ENCODE assay signal across 8 cellular contexts in genomic region chr17:48037036-48037881, GRCh38. TPM values are rescaled to one million over a fixed set of nuclear protein-coding genes. Genes with fewer than 3 reads are reported as not detected.
DNase-seq lines count a peak whose midpoint lies in the region; TF ChIP-seq lines count a peak whose summit lies in the region.

A gene with protein sequence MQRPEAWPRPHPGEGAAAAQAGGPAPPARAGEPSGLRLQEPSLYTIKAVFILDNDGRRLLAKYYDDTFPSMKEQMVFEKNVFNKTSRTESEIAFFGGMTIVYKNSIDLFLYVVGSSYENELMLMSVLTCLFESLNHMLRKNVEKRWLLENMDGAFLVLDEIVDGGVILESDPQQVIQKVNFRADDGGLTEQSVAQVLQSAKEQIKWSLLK (minus strand): TSS chr17:48037797. CDS start chr17:48037777, 20 bp downstream.

- DNase-seq in GM13977 (ENCODE audit: low spot score) = peak; percentile 62
- DNase-seq in activated gamma-delta T cell (lab: John Stamatoyannopoulos, UW) = peak; percentile 40
- DNase-seq in glomerular endothelial cell (ENCODE audit: extremely low read depth, low read depth, low spot score) = no peak
- DNase-seq in osteoblast (ENCODE audit: insufficient read length, low spot score, missing footprints) = peak; percentile 93
- DNase-seq in NK-92 (lab: John Stamatoyannopoulos, UW; ENCODE audit: unreplicated experiment) = no peak
- DNase-seq in NCI-H774 (lab: John Stamatoyannopoulos, UW) = no peak
- no peak for DNase-seq in dedifferentiated amniotic fluid mesenchymal stem cell (ENCODE audit: extremely low spot score)

- H2AFZ ChIP-seq in OCI-LY1 (ENCODE audit: low read length) (no peak within 1 kb of the TSS), osteoblast (ENCODE audit: low read length) (peak within 1 kb of the TSS; percentile 96)

- no peaks in the 10 kb centered on the region for H3F3A ChIP-seq in OCI-LY1 (ENCODE audit: insufficient read depth, low read length)

- in situ Hi-C loops in GM13977 (cut with MboI; ENCODE audit: low pct_unique_long_range_greater_than_20kb, low sequenced_read_pairs, unreplicated experiment) = no loop called here

- H3K4me3 ChIP-seq in OCI-LY1 (ENCODE audit: low read depth, low read length, poor library complexity, severe bottlenecking) (peak within 1 kb of the TSS; percentile 58), osteoblast (ENCODE audit: insufficient read depth, low read length) (peak within 1 kb of the TSS; percentile 92)

- no peaks in the 10 kb centered on the region for H3K79me2 ChIP-seq in OCI-LY1 (ENCODE audit: insufficient read depth, low read length)
- peaks cover 20% of the 10 kb centered on the region for H3K79me2 ChIP-seq in osteoblast (ENCODE audit: insufficient read depth, low read length)

- no peaks in the 10 kb centered on the region for H3K9me2 ChIP-seq in OCI-LY1 (ENCODE audit: low read depth, low read length)

- H3K9ac ChIP-seq in OCI-LY1 (ENCODE audit: low read length) = peak within 1 kb of the TSS; percentile 43; the same call in 1 of the 2 replicates

- H3K36me3 ChIP-seq in OCI-LY1 (ENCODE audit: insufficient read depth, low read length) (no peaks in the 10 kb centered on the region), osteoblast (ENCODE audit: insufficient read depth, low read length) (peaks cover 11% of the 10 kb centered on the region)

- H3K27ac ChIP-seq in OCI-LY1 (ENCODE audit: low read depth, low read length, poor library complexity, severe bottlenecking) (no peak within 1 kb of the TSS), osteoblast (ENCODE audit: low read depth, low read length) (peak within 1 kb of the TSS; percentile 77)

- peaks cover 5% of the 10 kb centered on the region for H3K27me3 ChIP-seq in OCI-LY1 (ENCODE audit: insufficient read depth, low read length)
- no peaks in the 10 kb centered on the region for H3K27me3 ChIP-seq in osteoblast (ENCODE audit: insufficient read depth, low read length)

- H4K20me1 ChIP-seq in OCI-LY1 (ENCODE audit: insufficient read depth, low read length) = no peaks in the 10 kb centered on the region
- H4K20me1 ChIP-seq in osteoblast (ENCODE audit: insufficient read depth, low read length) = peaks cover 5% of the 10 kb centered on the region

- peaks cover 9% of the 10 kb centered on the region for H3K4me1 ChIP-seq in OCI-LY1 (ENCODE audit: insufficient read depth, low read length, severe bottlenecking)
- H3K4me1 ChIP-seq in osteoblast (ENCODE audit: insufficient read depth, low read length) = peaks cover 13% of the 10 kb centered on the region

- TF ChIP-seq CTCF in GM13977 (IDR thresholded peaks at IDR 0.05; ENCODE audit: extremely low read depth, insufficient read depth, missing control alignments) (peak; percentile 69), OCI-LY1 (IDR thresholded peaks at IDR 0.05; ENCODE audit: low read length) (peak; percentile 72), osteoblast (IDR thresholded peaks at IDR 0.05; ENCODE audit: extremely low read depth, low read depth, low read length) (peak; percentile 64)

- peak within 1 kb of the TSS; percentile 87 for H3K4me2 ChIP-seq in OCI-LY1 (ENCODE audit: low read length)
- H3K4me2 ChIP-seq in osteoblast (ENCODE audit: insufficient read depth, low read length) = peak within 1 kb of the TSS; percentile 90

- H3K9me3 ChIP-seq in OCI-LY1 (ENCODE audit: low read length) (no peaks in the 10 kb centered on the region), osteoblast (ENCODE audit: low read depth, low read length) (no peaks in the 10 kb centered on the region)

RNA-seq across cellular contexts. Expression of the gene that starts here (rescaled TPM):
- 16.9 and 17.7 TPM in 2 replicates for total RNA-seq in glomerular endothelial cell
- 117 and 121 TPM in 2 replicates for total RNA-seq in osteoblast

Comparison
In these comparisons a context has a peak if more than half of its experiments do, and no peak if none do; other contexts are left out.
1. DNase-seq: peak in GM13977 (single experiment), activated gamma-delta T cell (single experiment) and osteoblast (single experiment); none in glomerular endothelial cell (single experiment), NK-92 (single experiment), NCI-H774 (single experiment) and dedifferentiated amniotic fluid mesenchymal stem cell (single experiment).
2. Peak in every context shown above with its lines, with median percentiles within 50 percentile points of each other: CTCF ChIP-seq.